In genomic region chr2:111117666-111118454, GRCh38 we compare ENCODE assay signal across 1 cellular context.
TF ChIP-seq lines count a peak whose summit lies in the region.

No MANE protein-coding gene starts in this region.

TF ChIP-seq in SK-N-SH, 30 proteins besides CTCF, POLR2A, EP300 and RAD21 (continued from another document):
- no peak for TF ChIP-seq USF2 (IDR thresholded peaks at IDR 0.05; ENCODE audit: borderline replicate concordance, low read depth, low read length)
- TF ChIP-seq REST (IDR thresholded peaks at IDR 0.05; ENCODE audit: low read depth, low read length), result no peak
- no peak for TF ChIP-seq JUND (IDR thresholded peaks at IDR 0.05)
- no peak for TF ChIP-seq RXRA (IDR thresholded peaks at IDR 0.05; ENCODE audit: borderline replicate concordance, low read depth)
- no peak for TF ChIP-seq EZH2phosphoT487 (IDR thresholded peaks at IDR 0.05; ENCODE audit: borderline replicate concordance, low read depth)
- TF ChIP-seq GABPA (IDR thresholded peaks at IDR 0.05; ENCODE audit: low read depth), result no peak
- TF ChIP-seq FOXM1 (IDR thresholded peaks at IDR 0.05; ENCODE audit: low read depth), result no peak
- no peak for TF ChIP-seq YY1 (IDR thresholded peaks at IDR 0.05; ENCODE audit: low read depth)
- no peak for TF ChIP-seq POLR2AphosphoS5 (IDR thresholded peaks at IDR 0.05; ENCODE audit: low read depth, low read length)
- TF ChIP-seq TCF12 (IDR thresholded peaks at IDR 0.05), result no peak
- no peak for TF ChIP-seq RFX5 (IDR thresholded peaks at IDR 0.05; ENCODE audit: low read length)
- no peak for TF ChIP-seq ZBTB33 (IDR thresholded peaks at IDR 0.05; ENCODE audit: borderline replicate concordance, low read depth)
- no peak for TF ChIP-seq NRF1 (IDR thresholded peaks at IDR 0.05; ENCODE audit: low read depth, low read length)
- no peak for TF ChIP-seq TEAD4 (IDR thresholded peaks at IDR 0.05; ENCODE audit: borderline replicate concordance, insufficient read depth)
- no peak for TF ChIP-seq CHD2 (IDR thresholded peaks at IDR 0.05; ENCODE audit: low read length, partially characterized antibody)
- no peak for TF ChIP-seq GATA2 (CRISPR knock-in tag; IDR thresholded peaks at IDR 0.05)
- no peak for TF ChIP-seq FOXJ3 (CRISPR knock-in tag; IDR thresholded peaks at IDR 0.05)
